In genomic region chr15:72783563-72784232, GRCh38 we compare ENCODE assay signal across 8 cellular contexts. TPM values are rescaled to one million over a fixed set of nuclear protein-coding genes. Genes with fewer than 3 reads are reported as not detected.
A peak's percentile ranks its signal among the peaks of the same experiment; 100 is the strongest.
DNase-seq lines count a peak whose midpoint lies in the region; ATAC-seq and TF ChIP-seq lines count a peak whose summit lies in the region.

Gene ADPGK (minus strand): TSS chr15:72783758. CDS start chr15:72783691, 67 bp downstream.

- DNase-seq in BJ (ENCODE audit: low read depth), result peak; percentile 28
- peak; percentile 78 for DNase-seq in GM19240 (ENCODE audit: insufficient read length, low spot score)
- DNase-seq in NCI-H524 treated with DMSO at 0.1 percent for 48 hours (lab: John Stamatoyannopoulos, UW), result peak; percentile 59
- DNase-seq in activated CD4-positive, alpha-beta T cell treated with anti-CD3 and anti-CD28 coated beads for 4 hours, result peak; percentile 92
- DNase-seq in choroid plexus epithelial cell (ENCODE audit: low read depth), result peak; percentile 94
- DNase-seq in kidney tubule cell (ENCODE audit: low spot score), result peak; percentile 95
- DNase-seq in stimulated activated CD4-positive, alpha-beta T cell treated with anti-CD3 and anti-CD28 coated beads, Interleukin-1b, Interleukin-23, amount 100 ng/mL, for 1 hour (ENCODE audit: low read depth in 2 of 2), result peak; percentile 87 to 91

- no peaks in the 10 kb centered on the region; the same call in 1 of the 2 replicates for H3K36me3 ChIP-seq in BJ (ENCODE audit: control insufficient read depth, insufficient read depth, low read length)

- H3K27me3 ChIP-seq in BJ (ENCODE audit: control insufficient read depth, insufficient read depth, low read length), result no peaks in the 10 kb centered on the region

- peak; percentile 68 for ATAC-seq in HG03457 (IDR thresholded peaks at IDR 0.05; ENCODE audit: unreplicated experiment)

- CTCF ChIA-PET in BJ (lab: Yijun Ruan, JAX), result interaction anchor here (1.6 to 4.7 kb wide), 2 partner anchors 295 to 298 kb away, joined by 15 to 21 read pairs; no protein-coding TSS in a partner anchor

- H3K4me3 ChIP-seq in BJ (ENCODE audit: low read depth, low read length), result peak within 1 kb of the TSS; percentile 70
- peak within 1 kb of the TSS; percentile 94 for H3K4me3 ChIP-seq in choroid plexus epithelial cell (ENCODE audit: low read depth, low read length)

- no peak for TF ChIP-seq CTCF in BJ (IDR thresholded peaks at IDR 0.05; ENCODE audit: insufficient read depth, low read depth, low read length)
- no peak for TF ChIP-seq CTCF in choroid plexus epithelial cell (conservative IDR thresholded peaks at IDR 0.05; ENCODE audit: low read depth, low read length)

- POLR2A ChIA-PET in BJ (lab: Charles Lee), result no interaction called here

RNA-seq across cellular contexts. Expression of gene ADPGK, which starts in this region (rescaled TPM):
- polyA plus RNA-seq in BJ (2011; rRNA removed), result 62.5 and 67.6 TPM in 2 replicates
- polyA minus RNA-seq in BJ (2011; rRNA and poly(A)+ RNA removed), result 28.9 and 39.7 TPM in 2 replicates

Comparison
In these comparisons a context has a peak if more than half of its experiments do, and no peak if none do; other contexts are left out.
1. Peak in every context shown above with its lines: DNase-seq, ATAC-seq and H3K4me3 ChIP-seq.
2. DNase-seq: peak in every context shown above with its lines; median percentile 95 in kidney tubule cell; 94 in choroid plexus epithelial cell; 92 in activated CD4-positive, alpha-beta T cell treated with anti-CD3 and anti-CD28 coated beads for 4 hours; 89 in stimulated activated CD4-positive, alpha-beta T cell treated with anti-CD3 and anti-CD28 coated beads, Interleukin-1b, Interleukin-23, amount 100 ng/mL, for 1 hour; 78 in GM19240; 59 in NCI-H524 treated with DMSO at 0.1 percent for 48 hours; 28 in BJ.